ENCODE assay signal across 1 cellular context in the genomic region with DNA sequence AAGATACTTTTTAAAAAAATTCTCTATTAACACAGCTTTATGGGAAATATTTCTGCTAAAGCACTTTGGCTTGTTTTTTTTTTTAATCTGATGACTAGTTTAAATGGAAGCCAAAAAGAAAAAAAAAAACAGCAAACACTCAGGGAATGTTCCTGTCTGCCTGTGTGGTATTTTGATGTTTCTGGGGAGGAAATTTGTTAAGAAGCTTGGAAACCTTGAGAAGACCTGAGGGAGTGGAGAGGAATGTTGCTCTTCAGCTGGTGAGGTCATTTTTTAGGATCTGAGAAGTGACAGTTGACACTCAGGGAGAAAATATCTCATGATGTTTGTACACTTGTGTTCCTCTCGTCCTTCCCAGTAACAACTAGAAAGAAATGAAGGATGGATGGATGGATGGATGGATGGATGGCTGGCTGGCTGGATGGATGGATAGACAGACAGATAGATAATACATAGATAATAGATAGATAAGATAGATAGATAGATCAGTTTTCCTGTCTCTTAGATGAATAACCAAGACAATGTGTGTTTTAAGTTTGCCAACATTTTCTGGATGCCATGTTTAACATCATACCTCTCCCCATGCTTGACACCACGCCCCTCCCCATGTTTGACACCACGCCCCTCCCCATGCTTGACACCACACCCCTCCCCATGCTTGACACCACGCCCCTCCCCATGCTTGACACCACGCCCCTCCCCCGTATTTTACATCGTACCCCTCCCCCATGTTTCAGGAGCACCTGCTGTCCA.
TF ChIP-seq lines count a peak whose summit lies in the region.

No MANE protein-coding gene starts in this region.

TF ChIP-seq in IMR-90, 13 proteins besides CTCF, POLR2A, EP300 and RAD21:
- TF ChIP-seq, protein P1, sequence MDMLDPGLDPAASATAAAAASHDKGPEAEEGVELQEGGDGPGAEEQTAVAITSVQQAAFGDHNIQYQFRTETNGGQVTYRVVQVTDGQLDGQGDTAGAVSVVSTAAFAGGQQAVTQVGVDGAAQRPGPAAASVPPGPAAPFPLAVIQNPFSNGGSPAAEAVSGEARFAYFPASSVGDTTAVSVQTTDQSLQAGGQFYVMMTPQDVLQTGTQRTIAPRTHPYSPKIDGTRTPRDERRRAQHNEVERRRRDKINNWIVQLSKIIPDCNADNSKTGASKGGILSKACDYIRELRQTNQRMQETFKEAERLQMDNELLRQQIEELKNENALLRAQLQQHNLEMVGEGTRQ (IDR thresholded peaks at IDR 0.05; ENCODE audit: low read depth, low read length) = no peak
- TF ChIP-seq, protein P2, sequence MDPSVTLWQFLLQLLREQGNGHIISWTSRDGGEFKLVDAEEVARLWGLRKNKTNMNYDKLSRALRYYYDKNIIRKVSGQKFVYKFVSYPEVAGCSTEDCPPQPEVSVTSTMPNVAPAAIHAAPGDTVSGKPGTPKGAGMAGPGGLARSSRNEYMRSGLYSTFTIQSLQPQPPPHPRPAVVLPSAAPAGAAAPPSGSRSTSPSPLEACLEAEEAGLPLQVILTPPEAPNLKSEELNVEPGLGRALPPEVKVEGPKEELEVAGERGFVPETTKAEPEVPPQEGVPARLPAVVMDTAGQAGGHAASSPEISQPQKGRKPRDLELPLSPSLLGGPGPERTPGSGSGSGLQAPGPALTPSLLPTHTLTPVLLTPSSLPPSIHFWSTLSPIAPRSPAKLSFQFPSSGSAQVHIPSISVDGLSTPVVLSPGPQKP (IDR thresholded peaks at IDR 0.05; ENCODE audit: borderline replicate concordance, low read depth, low read length) = no peak
- TF ChIP-seq BHLHE40 (IDR thresholded peaks at IDR 0.05; ENCODE audit: low read depth, low read length) (no peak), CEBPB (IDR thresholded peaks at IDR 0.05; ENCODE audit: low read depth, low read length) (no peak), MAZ (IDR thresholded peaks at IDR 0.05; ENCODE audit: borderline replicate concordance, low read depth, low read length) (0 out of 2 replicates have a peak, but pooled peaks have one; percentile 1), RFX5 (IDR thresholded peaks at IDR 0.05; ENCODE audit: low read depth, low read length) (no peak), NFE2L2 (IDR thresholded peaks at IDR 0.05; ENCODE audit: low read depth, low read length) (no peak), SMC3 (IDR thresholded peaks at IDR 0.05; ENCODE audit: low read depth, low read length) (no peak), FOS (IDR thresholded peaks at IDR 0.05; ENCODE audit: low read depth, low read length) (peak; percentile 48), MAFK (IDR thresholded peaks at IDR 0.05; ENCODE audit: low read depth, low read length) (no peak)
